Comparison of ENCODE assay signal across 13 cellular contexts in genomic region chr1:213381572-213382084, GRCh38.
A peak's percentile ranks its signal among the peaks of the same experiment; 100 is the strongest.
DNase-seq lines count a peak whose midpoint lies in the region; ATAC-seq and TF ChIP-seq lines count a peak whose summit lies in the region.
"Had no signal": no experiment of that assay in that cellular context is flagged by ENCODE, and none has a peak within 500 bp of the region (broad histone marks: within the 10 kb centered on the region; RNA-seq: fewer than 3 reads in every experiment).

No MANE protein-coding gene starts in this region.

- no peaks in the 10 kb centered on the region for H3K27me3 Mint-ChIP-seq in WTC11 (ENCODE audit: low read depth)

- peaks cover 8% of the 10 kb centered on the region for H3K4me1 Mint-ChIP-seq in WTC11

- no peaks in the 10 kb centered on the region for H3K36me3 Mint-ChIP-seq in WTC11

- no peak for DNase-seq in AG04450 (ENCODE audit: low read depth, low spot score)
- peak; percentile 89 for DNase-seq in NCI-H1092 treated with DMSO at 0.1 percent for 48 hours (lab: John Stamatoyannopoulos, UW)
- DNase-seq in WTC11 (ENCODE audit: low spot score) = no peak
- no peak for DNase-seq in GM20000 (ENCODE audit: low spot score)
- no peak for DNase-seq in OCI-M2 (lab: John Stamatoyannopoulos, UW; ENCODE audit: unreplicated experiment)
- no peak for DNase-seq in NCI-H2029 treated with DMSO at 0.1 percent for 48 hours (lab: John Stamatoyannopoulos, UW)
- no peak for DNase-seq in DMS53 treated with DMSO at 0.1 percent for 48 hours (lab: John Stamatoyannopoulos, UW; ENCODE audit: unreplicated experiment)
- DNase-seq: activated CD4-positive, CD25-positive, alpha-beta regulatory T cell; activated T-cell treated with anti-CD3 and anti-CD28 coated beads, Interleukin-2, amount 50 U/mL, for 48 hours; GF-D8; midbrain; spleen had no signal

- POLR2A ChIA-PET in AG04450 (lab: Yijun Ruan, JAX) (no interaction called here), WTC11 (lab: Charles Lee) (interaction anchor here (0.6 kb wide), 1 partner anchor 552 kb away, joined by 5 read pairs; no protein-coding TSS in a partner anchor)

- H3K27ac ChIP-seq in AG04450 (ENCODE audit: low read depth, low read length) = no peak overlapping the region
- H3K27ac ChIP-seq in muscle layer of colon (ENCODE audit: low read depth, low read length) = no peak overlapping the region
- H3K27ac ChIP-seq: spleen had no signal

- H3K4me3 Mint-ChIP-seq in WTC11 = no peak overlapping the region

- H3K4me1 ChIP-seq in muscle layer of colon (ENCODE audit: insufficient read depth, low read length) = peaks cover 6% of the 10 kb centered on the region
- H3K4me1 ChIP-seq: spleen had no signal

- no peak overlapping the region for H3K9ac ChIP-seq in muscle layer of colon (ENCODE audit: low read length)

- TF ChIP-seq CTCF in AG04450 (IDR thresholded peaks at IDR 0.05; ENCODE audit: low read depth, low read length) (no peak), WTC11 (IDR thresholded peaks at IDR 0.05) (no peak), GM20000 (IDR thresholded peaks at IDR 0.05; ENCODE audit: extremely low read depth, missing control alignments) (no peak)

- H3K9me3 ChIP-seq in AG04450 (ENCODE audit: control insufficient read depth, insufficient read depth, low read length) (no peaks in the 10 kb centered on the region), muscle layer of colon (ENCODE audit: low read length) (no peaks in the 10 kb centered on the region)

- peak; percentile 49; the same call in 1 of the 2 replicates for ATAC-seq in WTC11

- H3K9me3 Mint-ChIP-seq in WTC11 = peaks cover 4% of the 10 kb centered on the region; the same call in 1 of the 2 replicates

- H3K27ac Mint-ChIP-seq in WTC11 = no peak overlapping the region

- H3K27me3 ChIP-seq in AG04450 (ENCODE audit: control insufficient read depth, insufficient read depth, low read length) (no peaks in the 10 kb centered on the region), muscle layer of colon (ENCODE audit: control insufficient read depth in 1 of 2, insufficient read depth in 2 of 2, low read length in 2 of 2) (no peaks in the 10 kb centered on the region)
- H3K27me3 ChIP-seq: spleen had no signal

- H3K4me3 ChIP-seq in AG04450 (ENCODE audit: low read depth, low read length) (peak overlapping the region; percentile 22; the same call in 1 of the 2 replicates), muscle layer of colon (ENCODE audit: low read depth in 1 of 2, low read length in 2 of 2) (peak overlapping the region; percentile 38 to 46)
- H3K4me3 ChIP-seq: spleen had no signal

- H3K36me3 ChIP-seq in muscle layer of colon (ENCODE audit: insufficient read depth, low read length) = no peaks in the 10 kb centered on the region
- H3K36me3 ChIP-seq: spleen had no signal

- CTCF ChIA-PET in AG04450 (lab: Charles Lee) = interaction anchor here (0.9 to 1.2 kb wide), 2 partner anchors 8 to 742 kb away, joined by 7 to 9 read pairs; no protein-coding TSS in a partner anchor
- CTCF ChIA-PET in WTC11 (lab: Charles Lee) = interaction anchor here (1.2 kb wide), 1 partner anchor 38 kb away, joined by 3 read pairs; no protein-coding TSS in a partner anchor

TF ChIP-seq in WTC11, 78 proteins besides CTCF, POLR2A, EP300 and RAD21:
- TF ChIP-seq ZNF121 (CRISPR knock-in tag; IDR thresholded peaks at IDR 0.05) (no peak), ZNF425 (CRISPR knock-in tag; conservative IDR thresholded peaks at IDR 0.05) (no peak), FOXP1 (CRISPR knock-in tag; IDR thresholded peaks at IDR 0.05; ENCODE audit: borderline replicate concordance) (no peak), IRF2 (CRISPR knock-in tag; IDR thresholded peaks at IDR 0.05; ENCODE audit: borderline replicate concordance, low read depth) (no peak), FOXJ3 (CRISPR knock-in tag; IDR thresholded peaks at IDR 0.05; ENCODE audit: borderline replicate concordance) (no peak), FOXP4 (CRISPR knock-in tag; IDR thresholded peaks at IDR 0.05) (no peak), ARID4B (CRISPR knock-in tag; IDR thresholded peaks at IDR 0.05; ENCODE audit: borderline replicate concordance) (no peak), TEAD1 (CRISPR knock-in tag; IDR thresholded peaks at IDR 0.05) (no peak), TP53 (CRISPR knock-in tag; IDR thresholded peaks at IDR 0.05) (no peak), GABPB1 (CRISPR knock-in tag; IDR thresholded peaks at IDR 0.05) (no peak), ESRRA (CRISPR knock-in tag; IDR thresholded peaks at IDR 0.05; ENCODE audit: borderline replicate concordance) (no peak), ZNF416 (CRISPR knock-in tag; IDR thresholded peaks at IDR 0.05) (no peak), ZNF423 (CRISPR knock-in tag; IDR thresholded peaks at IDR 0.05) (no peak), PREB (CRISPR knock-in tag; IDR thresholded peaks at IDR 0.05; ENCODE audit: borderline replicate concordance) (no peak)
